ENCODE assay signal across 1 cellular context in genomic region chr3:135982404-135982761, GRCh38.
TF ChIP-seq lines count a peak whose summit lies in the region.

No MANE protein-coding gene starts in this region.

TF ChIP-seq in IMR-90, 13 proteins besides CTCF, POLR2A, EP300 and RAD21:
- TF ChIP-seq RFX5 (IDR thresholded peaks at IDR 0.05; ENCODE audit: low read depth, low read length) (no peak), ELK1 (IDR thresholded peaks at IDR 0.05; ENCODE audit: borderline replicate concordance, low read depth, low read length) (no peak), MAFK (IDR thresholded peaks at IDR 0.05; ENCODE audit: low read depth, low read length) (no peak), MAZ (IDR thresholded peaks at IDR 0.05; ENCODE audit: borderline replicate concordance, low read depth, low read length) (no peak), USF2 (IDR thresholded peaks at IDR 0.05; ENCODE audit: low read depth, low read length) (no peak), CEBPB (IDR thresholded peaks at IDR 0.05; ENCODE audit: low read depth, low read length) (no peak), MXI1 (IDR thresholded peaks at IDR 0.05; ENCODE audit: borderline replicate concordance, low read depth, low read length) (no peak), FOS (IDR thresholded peaks at IDR 0.05; ENCODE audit: low read depth, low read length) (no peak), RCOR1 (IDR thresholded peaks at IDR 0.05; ENCODE audit: insufficient replicate concordance, low read length) (no peak), SMC3 (IDR thresholded peaks at IDR 0.05; ENCODE audit: low read depth, low read length) (no peak), CHD1 (IDR thresholded peaks at IDR 0.05; ENCODE audit: low read depth, low read length) (no peak), BHLHE40 (IDR thresholded peaks at IDR 0.05; ENCODE audit: low read depth, low read length) (no peak), NFE2L2 (IDR thresholded peaks at IDR 0.05; ENCODE audit: low read depth, low read length) (no peak)
